1 cellular context compared by ENCODE assay signal in genomic region chr2:40431600-40431955, GRCh38.
TF ChIP-seq lines count a peak whose summit lies in the region.

No MANE protein-coding gene starts in this region.

TF ChIP-seq in SK-N-SH, 30 proteins besides CTCF, POLR2A, EP300 and RAD21 (continued from another document):
- TF ChIP-seq IRF3 (IDR thresholded peaks at IDR 0.05; ENCODE audit: low read depth, low read length) (no peak), ELF1 (IDR thresholded peaks at IDR 0.05) (peak; percentile 35; the same call in 1 of the 2 replicates), ZBTB33 (IDR thresholded peaks at IDR 0.05; ENCODE audit: borderline replicate concordance, low read depth) (no peak), FOXJ3 (CRISPR knock-in tag; IDR thresholded peaks at IDR 0.05) (no peak), RXRA (IDR thresholded peaks at IDR 0.05; ENCODE audit: borderline replicate concordance, low read depth) (no peak), CHD2 (IDR thresholded peaks at IDR 0.05; ENCODE audit: low read length, partially characterized antibody) (no peak), GATA2 (CRISPR knock-in tag; IDR thresholded peaks at IDR 0.05) (no peak), TCF12 (IDR thresholded peaks at IDR 0.05) (peak; percentile 73), FOSL2 (IDR thresholded peaks at IDR 0.05; ENCODE audit: borderline replicate concordance, low read depth) (peak; percentile 55; the same call in 1 of the 2 replicates), NFIC (IDR thresholded peaks at IDR 0.05; ENCODE audit: borderline replicate concordance) (peak; percentile 78; the same call in 1 of the 2 replicates), RCOR1 (IDR thresholded peaks at IDR 0.05; ENCODE audit: low read length) (no peak), MEF2A (IDR thresholded peaks at IDR 0.05; ENCODE audit: borderline replicate concordance, low read depth) (no peak), NRF1 (IDR thresholded peaks at IDR 0.05; ENCODE audit: low read depth, low read length) (no peak), EZH2phosphoT487 (IDR thresholded peaks at IDR 0.05; ENCODE audit: borderline replicate concordance, low read depth) (no peak), FOXM1 (IDR thresholded peaks at IDR 0.05; ENCODE audit: low read depth) (no peak), TEAD4 (IDR thresholded peaks at IDR 0.05; ENCODE audit: borderline replicate concordance, insufficient read depth) (peak; percentile 23; the same call in 1 of the 2 replicates), JUND (IDR thresholded peaks at IDR 0.05) (peak; percentile 57)
- TF ChIP-seq, protein P1, sequence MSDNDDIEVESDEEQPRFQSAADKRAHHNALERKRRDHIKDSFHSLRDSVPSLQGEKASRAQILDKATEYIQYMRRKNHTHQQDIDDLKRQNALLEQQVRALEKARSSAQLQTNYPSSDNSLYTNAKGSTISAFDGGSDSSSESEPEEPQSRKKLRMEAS (IDR thresholded peaks at IDR 0.05; ENCODE audit: low read depth), result peak; percentile 21; the same call in 1 of the 2 replicates
- TF ChIP-seq, protein P2, sequence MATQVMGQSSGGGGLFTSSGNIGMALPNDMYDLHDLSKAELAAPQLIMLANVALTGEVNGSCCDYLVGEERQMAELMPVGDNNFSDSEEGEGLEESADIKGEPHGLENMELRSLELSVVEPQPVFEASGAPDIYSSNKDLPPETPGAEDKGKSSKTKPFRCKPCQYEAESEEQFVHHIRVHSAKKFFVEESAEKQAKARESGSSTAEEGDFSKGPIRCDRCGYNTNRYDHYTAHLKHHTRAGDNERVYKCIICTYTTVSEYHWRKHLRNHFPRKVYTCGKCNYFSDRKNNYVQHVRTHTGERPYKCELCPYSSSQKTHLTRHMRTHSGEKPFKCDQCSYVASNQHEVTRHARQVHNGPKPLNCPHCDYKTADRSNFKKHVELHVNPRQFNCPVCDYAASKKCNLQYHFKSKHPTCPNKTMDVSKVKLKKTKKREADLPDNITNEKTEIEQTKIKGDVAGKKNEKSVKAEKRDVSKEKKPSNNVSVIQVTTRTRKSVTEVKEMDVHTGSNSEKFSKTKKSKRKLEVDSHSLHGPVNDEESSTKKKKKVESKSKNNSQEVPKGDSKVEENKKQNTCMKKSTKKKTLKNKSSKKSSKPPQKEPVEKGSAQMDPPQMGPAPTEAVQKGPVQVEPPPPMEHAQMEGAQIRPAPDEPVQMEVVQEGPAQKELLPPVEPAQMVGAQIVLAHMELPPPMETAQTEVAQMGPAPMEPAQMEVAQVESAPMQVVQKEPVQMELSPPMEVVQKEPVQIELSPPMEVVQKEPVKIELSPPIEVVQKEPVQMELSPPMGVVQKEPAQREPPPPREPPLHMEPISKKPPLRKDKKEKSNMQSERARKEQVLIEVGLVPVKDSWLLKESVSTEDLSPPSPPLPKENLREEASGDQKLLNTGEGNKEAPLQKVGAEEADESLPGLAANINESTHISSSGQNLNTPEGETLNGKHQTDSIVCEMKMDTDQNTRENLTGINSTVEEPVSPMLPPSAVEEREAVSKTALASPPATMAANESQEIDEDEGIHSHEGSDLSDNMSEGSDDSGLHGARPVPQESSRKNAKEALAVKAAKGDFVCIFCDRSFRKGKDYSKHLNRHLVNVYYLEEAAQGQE (IDR thresholded peaks at IDR 0.05; ENCODE audit: low read depth, low read length), result no peak
- TF ChIP-seq, protein P3, sequence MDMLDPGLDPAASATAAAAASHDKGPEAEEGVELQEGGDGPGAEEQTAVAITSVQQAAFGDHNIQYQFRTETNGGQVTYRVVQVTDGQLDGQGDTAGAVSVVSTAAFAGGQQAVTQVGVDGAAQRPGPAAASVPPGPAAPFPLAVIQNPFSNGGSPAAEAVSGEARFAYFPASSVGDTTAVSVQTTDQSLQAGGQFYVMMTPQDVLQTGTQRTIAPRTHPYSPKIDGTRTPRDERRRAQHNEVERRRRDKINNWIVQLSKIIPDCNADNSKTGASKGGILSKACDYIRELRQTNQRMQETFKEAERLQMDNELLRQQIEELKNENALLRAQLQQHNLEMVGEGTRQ (IDR thresholded peaks at IDR 0.05; ENCODE audit: borderline replicate concordance, low read depth, low read length), result no peak
